8 cellular contexts compared by ENCODE assay signal in genomic region chr15:74598126-74598842, GRCh38. TPM values are rescaled to one million over a fixed set of nuclear protein-coding genes. Genes with fewer than 3 reads are reported as not detected.
DNase-seq lines count a peak whose midpoint lies in the region; ATAC-seq, FAIRE-seq and TF ChIP-seq lines count a peak whose summit lies in the region.

No MANE protein-coding gene starts in this region.

- ATAC-seq in A549 (peak; percentile 94 to 99), GM18520 (IDR thresholded peaks at IDR 0.05; ENCODE audit: unreplicated experiment) (peak; percentile 88), HG03064 (IDR thresholded peaks at IDR 0.05; ENCODE audit: low read depth, unreplicated experiment) (peak; percentile 83), HepG2 (peak; percentile 95)

- TF ChIP-seq RAD21 in A549 (conservative IDR thresholded peaks at IDR 0.05 in 1 of 2, IDR thresholded peaks at IDR 0.05 in 1 of 2) (no peak), HepG2 (CRISPR knock-in tag; IDR thresholded peaks at IDR 0.05) (0 out of 2 replicates have a peak, but pooled peaks have one; percentile 7)

- no peaks in the 10 kb centered on the region for H3K9me3 ChIP-seq in A549
- H3K9me3 ChIP-seq in HepG2 (ENCODE audit: low read length): no peaks in the 10 kb centered on the region

- TF ChIP-seq POLR2A in A549 (IDR thresholded peaks at IDR 0.05; ENCODE audit: low read length) (peak; percentile 93), HepG2 (IDR thresholded peaks at IDR 0.05; ENCODE audit: insufficient read depth in 1 of 2, low read depth in 2 of 2, low read length in 2 of 2) (peak; percentile 65 to 96)

- H3K4me1 ChIP-seq in A549: peaks cover 11% of the 10 kb centered on the region; the same call in 2 of the 3 replicates
- peaks cover 35% of the 10 kb centered on the region for H3K4me1 ChIP-seq in HepG2 (ENCODE audit: insufficient read depth, low read length)

- POLR2A ChIA-PET in A549 (lab: Yijun Ruan, JAX): interaction anchor here (0.6 to 2.2 kb wide), 5 partner anchors 10 to 57 kb away, joined by 3 to 14 read pairs (median 4); partner anchors contain the start of gene ARID3B
- POLR2A ChIA-PET in HepG2 (lab: Yijun Ruan, JAX): interaction anchor here (0.6 to 2.7 kb wide), 19 partner anchors 9 to 606 kb away, joined by 3 to 52 read pairs (median 5); partner anchors contain the start of genes ARID3B, CLK3 and UBL7

- H3K4me2 ChIP-seq in A549 (peak overlapping the region; percentile 91), HepG2 (ENCODE audit: low read depth, low read length) (peak overlapping the region; percentile 89)

- peak overlapping the region; percentile 88 to 90 for H3K27ac ChIP-seq in A549
- peak overlapping the region; percentile 83 for H3K27ac ChIP-seq in HepG2 (ENCODE audit: extremely low read length, insufficient read depth, low read length)

- BruUV-seq in HepG2 (replicated peaks; lab: Mats Ljungman, UMichigan): no TSS peak

- H4K20me1 ChIP-seq in HepG2 (ENCODE audit: insufficient read depth, low read length): no peaks in the 10 kb centered on the region

- H3K36me3 ChIP-seq in HepG2 (replicated peaks in 1 of 2; ENCODE audit: control insufficient read depth in 1 of 2, insufficient read depth in 2 of 2, low read length in 2 of 2): 0 out of 5 replicates have a peak, but pooled peaks cover 1 to 7% of the 10 kb centered on the region in 2 experiments

- H3K79me2 ChIP-seq in HepG2 (ENCODE audit: insufficient read depth, low read length): no peaks in the 10 kb centered on the region

- H2AFZ ChIP-seq in HepG2 (ENCODE audit: low read length): peak overlapping the region; percentile 79

- FAIRE-seq in A549 (lab: Jason Lieb, UNC) (no peak), HepG2 (lab: Jason Lieb, UNC) (peak; percentile 75)

- TF ChIP-seq CTCF in A549 (IDR thresholded peaks at IDR 0.05) (no peak), HepG2 (CRISPR knock-in tag; IDR thresholded peaks at IDR 0.05) (peak; percentile 15; the same call in 1 of the 2 replicates)

- in situ Hi-C loops in HepG2 (cut with HindIII; ENCODE audit: extremely low pct_ligation_motif_present, low pct_unique_long_range_greater_than_20kb): no loop called here

- 0 out of 5 replicates have a peak, but pooled peaks cover 0 to 1% of the 10 kb centered on the region in 2 experiments for H3K27me3 ChIP-seq in HepG2 (ENCODE audit: control insufficient read depth in 1 of 2, insufficient read depth in 2 of 2, low read length in 2 of 2)

- CTCF ChIA-PET in A549 (lab: Yijun Ruan, JAX): interaction anchor here (1.0 to 1.1 kb wide), 3 partner anchors 9 to 172 kb away, joined by 3 read pairs; no protein-coding TSS in a partner anchor
- CTCF ChIA-PET in HepG2 (lab: Yijun Ruan, JAX; ENCODE audit: low intra/inter-chr PET ratio, low total read pairs): no interaction called here

- TF ChIP-seq EP300 in A549 (IDR thresholded peaks at IDR 0.05) (no peak), HepG2 (IDR thresholded peaks at IDR 0.05; ENCODE audit: low read depth in 2 of 2, low read length in 2 of 2) (peak in 1 of 2 experiments; percentile 45; a peak in 1 of 4 replicates), HepG2 (CRISPR knock-in tag; IDR thresholded peaks at IDR 0.05; ENCODE audit: borderline replicate concordance) (no peak)

- peak overlapping the region; percentile 63 for H3K4me3 ChIP-seq in A549
- H3K4me3 ChIP-seq in HepG2 (replicated peaks in 1 of 3; ENCODE audit: insufficient read depth in 1 of 3, low read depth in 2 of 3, low read length in 3 of 3): peak overlapping the region; percentile 57 to 81 (median 63)

- peak overlapping the region; percentile 79 for H3K9ac ChIP-seq in HepG2 (ENCODE audit: insufficient read depth, low read depth, low read length)

- WGBS in A549 (ENCODE audit: missing lambda C conversion rate): 4% methylated on average over 24 of the region's 26 CpGs
- 6% methylated on average over 24 of the region's 26 CpGs for WGBS in HepG2 (ENCODE audit: low lambda C conversion rate)

- intact Hi-C loops in HepG2 (cut with micrococcal nuclease; ENCODE audit: unreplicated experiment): loop anchor here (5.0 kb wide), 1 partner anchor 51 kb away; no protein-coding TSS in a partner anchor

- DNase-seq in A549 (ENCODE audit: low read depth in 1 of 2, low spot score in 1 of 2) (peak; percentile 75 to 93), NCI-H460 (ENCODE audit: extremely low read depth, low read depth) (peak; percentile 83), dermis microvascular lymphatic vessel endothelial cell (ENCODE audit: low read depth in 2 of 2) (peak; percentile 56 to 86), HepG2 (ENCODE audit: low spot score) (peak; percentile 84)
- peak; percentile 93 to 95 for DNase-seq in activated CD4-positive, alpha-beta T cell treated with anti-CD3 and anti-CD28 coated beads, Interleukin-2, amount 50 U/mL, for 48 hours
- peak; percentile 89 for DNase-seq in stimulated activated CD4-positive, alpha-beta T cell treated with anti-CD3 and anti-CD28 coated beads, Interleukin-4, amount 100 ng/mL, for 24 hours

TF ChIP-seq in HepG2, 621 proteins besides CTCF, POLR2A, EP300 and RAD21 (continues in another document):
- peak; percentile 100 for TF ChIP-seq NFYB (CRISPR knock-in tag; IDR thresholded peaks at IDR 0.05)

RNA-seq across cellular contexts. Expression of gene CLK3, which starts 17.4 kb away (rescaled TPM):
- polyA plus RNA-seq in A549 (2011; rRNA removed) (35.7 and 42.5 TPM in 2 replicates), A549 (2017; fragmentation: RNase III; extraction: RNeasy Plus Mini Kit Qiagen cat#74134 plus additional on column Dnase treatment) (39.1 to 48.2 TPM (median 47.0 TPM) in 3 replicates), HepG2 (2011; rRNA removed) (82.0 and 89.1 TPM in 2 replicates)
- polyA plus RNA-seq in A549 (2012; cell fraction: cytosol; rRNA removed): 47.3 and 47.8 TPM in 2 replicates
- polyA plus RNA-seq in A549 (2012; cell fraction: nucleus; rRNA removed): 97.8 and 126 TPM in 2 replicates
- 91.4 and 122 TPM in 2 replicates for polyA minus RNA-seq in A549 (2011; rRNA and poly(A)+ RNA removed)
- total RNA-seq in NCI-H460 (2014; rRNA removed; shearing (Covaris generic)): 37.8 and 49.8 TPM in 2 replicates
- 76.7 and 110 TPM in 2 replicates for polyA plus RNA-seq in NCI-H460 (2014; cell fraction: nucleus; rRNA removed)
- total RNA-seq in dermis microvascular lymphatic vessel endothelial cell (35.0 and 53.5 TPM in 2 replicates), HepG2 (2016; rRNA removed; fragmentation: Illumina TruSeq; extraction: Trizol) (31.4 and 41.5 TPM in 2 replicates)
- total RNA-seq in HepG2 (2016; cell fraction: cytosol; rRNA removed; fragmentation: Illumina TruSeq; extraction: Trizol; ENCODE audit: low read depth): 21.2 TPM in 2 replicates
- total RNA-seq in HepG2 (2016; cell fraction: insoluble cytoplasmic fraction; rRNA removed; fragmentation: Illumina TruSeq; extraction: Trizol): 29.0 and 39.7 TPM in 2 replicates
- 19.8 and 21.9 TPM in 2 replicates for total RNA-seq in HepG2 (2016; cell fraction: membrane; rRNA removed; fragmentation: Illumina TruSeq; extraction: Trizol)
- total RNA-seq in HepG2 (2016; cell fraction: nucleus; rRNA removed; fragmentation: Illumina TruSeq; extraction: Trizol): 49.0 and 49.2 TPM in 2 replicates
- 59.3 and 68.4 TPM in 2 replicates for polyA plus RNA-seq in HepG2 (2011; cell fraction: cytosol; rRNA removed)
- polyA plus RNA-seq in HepG2 (2011; cell fraction: nucleus; rRNA removed): 264 and 302 TPM in 2 replicates
- polyA plus RNA-seq in HepG2 (2012): 34.0 and 40.7 TPM in 2 replicates
- 8.0 and 8.4 TPM in 2 replicates for polyA plus RNA-seq in HepG2 (2016; cell fraction: cytosol; fragmentation: Illumina TruSeq; extraction: Trizol; ENCODE audit: low read depth)
- 33.8 and 35.7 TPM in 2 replicates for polyA plus RNA-seq in HepG2 (2016; cell fraction: insoluble cytoplasmic fraction; fragmentation: Illumina TruSeq; extraction: Trizol; ENCODE audit: low read depth)
- polyA plus RNA-seq in HepG2 (2016; cell fraction: membrane; fragmentation: Illumina TruSeq; extraction: Trizol; ENCODE audit: low read depth): 11.6 and 14.5 TPM in 2 replicates
- polyA plus RNA-seq in HepG2 (2016; cell fraction: nucleus; fragmentation: Illumina TruSeq; extraction: Trizol; ENCODE audit: insufficient read depth, low read depth): 101 and 109 TPM in 2 replicates
- 181 and 249 TPM in 2 replicates for polyA minus RNA-seq in HepG2 (2011; rRNA and poly(A)+ RNA removed; ENCODE audit: low replicate concordance)
- polyA minus RNA-seq in HepG2 (2011; cell fraction: cytosol; rRNA and poly(A)+ RNA removed): 23.0 and 27.8 TPM in 2 replicates
- polyA minus RNA-seq in HepG2 (2011; cell fraction: nucleus; rRNA and poly(A)+ RNA removed): 142 and 155 TPM in 2 replicates

RNA-seq across cellular contexts. Expression of gene ARID3B, which starts 57.3 kb away (rescaled TPM):
- polyA plus RNA-seq in A549 (2011; rRNA removed): 2.3 and 2.5 TPM in 2 replicates
- 2.9 and 3.5 TPM in 2 replicates for polyA plus RNA-seq in A549 (2012; cell fraction: cytosol; rRNA removed)
- polyA plus RNA-seq in A549 (2012; cell fraction: nucleus; rRNA removed): 9.9 and 11.5 TPM in 2 replicates
- polyA plus RNA-seq in A549 (2017; fragmentation: RNase III; extraction: RNeasy Plus Mini Kit Qiagen cat#74134 plus additional on column Dnase treatment): 2.1 to 2.6 TPM (median 2.3 TPM) in 3 replicates
- polyA minus RNA-seq in A549 (2011; rRNA and poly(A)+ RNA removed): 5.6 and 5.9 TPM in 2 replicates
- 2.1 and 2.8 TPM in 2 replicates for total RNA-seq in NCI-H460 (2014; rRNA removed; shearing (Covaris generic))
- polyA plus RNA-seq in NCI-H460 (2014; cell fraction: nucleus; rRNA removed): 3.6 and 4.6 TPM in 2 replicates
- 1.8 and 3.2 TPM in 2 replicates for total RNA-seq in dermis microvascular lymphatic vessel endothelial cell
- 5.3 and 7.0 TPM in 2 replicates for total RNA-seq in HepG2 (2016; rRNA removed; fragmentation: Illumina TruSeq; extraction: Trizol)
- total RNA-seq in HepG2 (2016; cell fraction: cytosol; rRNA removed; fragmentation: Illumina TruSeq; extraction: Trizol; ENCODE audit: low read depth): 1.7 and 2.5 TPM in 2 replicates
- 6.0 and 6.5 TPM in 2 replicates for total RNA-seq in HepG2 (2016; cell fraction: insoluble cytoplasmic fraction; rRNA removed; fragmentation: Illumina TruSeq; extraction: Trizol)
- 7.6 and 7.9 TPM in 2 replicates for total RNA-seq in HepG2 (2016; cell fraction: membrane; rRNA removed; fragmentation: Illumina TruSeq; extraction: Trizol)
- 4.8 and 7.4 TPM in 2 replicates for total RNA-seq in HepG2 (2016; cell fraction: nucleus; rRNA removed; fragmentation: Illumina TruSeq; extraction: Trizol)
- 12.8 and 14.9 TPM in 2 replicates for polyA plus RNA-seq in HepG2 (2011; rRNA removed)
- 9.2 and 10.8 TPM in 2 replicates for polyA plus RNA-seq in HepG2 (2011; cell fraction: cytosol; rRNA removed)
- 15.3 and 17.1 TPM in 2 replicates for polyA plus RNA-seq in HepG2 (2011; cell fraction: nucleus; rRNA removed)
- 9.5 and 11.5 TPM in 2 replicates for polyA plus RNA-seq in HepG2 (2012)
- 2.9 TPM in 2 replicates for polyA plus RNA-seq in HepG2 (2016; cell fraction: cytosol; fragmentation: Illumina TruSeq; extraction: Trizol; ENCODE audit: low read depth)
- 9.5 and 11.4 TPM in 2 replicates for polyA plus RNA-seq in HepG2 (2016; cell fraction: insoluble cytoplasmic fraction; fragmentation: Illumina TruSeq; extraction: Trizol; ENCODE audit: low read depth)
- 8.3 and 9.3 TPM in 2 replicates for polyA plus RNA-seq in HepG2 (2016; cell fraction: membrane; fragmentation: Illumina TruSeq; extraction: Trizol; ENCODE audit: low read depth)
- polyA plus RNA-seq in HepG2 (2016; cell fraction: nucleus; fragmentation: Illumina TruSeq; extraction: Trizol; ENCODE audit: insufficient read depth, low read depth): 13.5 and 14.3 TPM in 2 replicates
- polyA minus RNA-seq in HepG2 (2011; rRNA and poly(A)+ RNA removed; ENCODE audit: low replicate concordance): 8.2 and 20.2 TPM in 2 replicates
- 11.2 and 12.2 TPM in 2 replicates for polyA minus RNA-seq in HepG2 (2011; cell fraction: cytosol; rRNA and poly(A)+ RNA removed)
- 10.7 and 11.1 TPM in 2 replicates for polyA minus RNA-seq in HepG2 (2011; cell fraction: nucleus; rRNA and poly(A)+ RNA removed)

Comparison
In these comparisons a context has a peak if more than half of its experiments do, and no peak if none do; other contexts are left out.
1. Peak in every context shown above with its lines: DNase-seq, ATAC-seq, H3K4me3 ChIP-seq and H3K27ac ChIP-seq.